Comparison of ENCODE assay signal across 25 cellular contexts in genomic region chr17:33115957-33116680, GRCh38.
"Had no signal": no experiment of that assay in that cellular context is flagged by ENCODE, and none has a peak within 500 bp of the region (broad histone marks: within the 10 kb centered on the region; RNA-seq: fewer than 3 reads in every experiment).

No MANE protein-coding gene starts in this region.

- H3K4me3 ChIP-seq: breast epithelium, esophagus muscularis mucosa, heart left ventricle, sigmoid colon, upper lobe of left lung, vagina had no signal

- H3K4me1 ChIP-seq: upper lobe of left lung, vagina had no signal

- H3K27ac ChIP-seq: esophagus muscularis mucosa, foreskin keratinocyte, heart left ventricle, upper lobe of left lung, vagina had no signal

- DNase-seq: activated CD4-positive, alpha-beta memory T cell treated with anti-CD3 and anti-CD28 coated beads for 36 hours; activated CD4-positive, alpha-beta T cell treated with anti-CD3 and anti-CD28 coated beads, Interleukin-2, amount 10 ng/mL, durations not matched to agents 24 days and 14 days; activated CD4-positive, CD25-positive, alpha-beta regulatory T cell treated with anti-CD3 and anti-CD28 coated beads, Interleukin-2, amount 50 U/mL, for 72 hours; activated CD8-positive, alpha-beta memory T cell treated with anti-CD3 and anti-CD28 coated beads, Interleukin-2, amount 50 U/mL, for 4 hours; activated gamma-delta T cell; activated naive CD4-positive, alpha-beta T cell treated with anti-CD3 and anti-CD28 coated beads, Interleukin-2, amount 10 ng/mL, durations not matched to agents 7 days and 5 days; activated naive CD8-positive, alpha-beta T cell treated with anti-CD3 and anti-CD28 coated beads, Interleukin-2, amount 10 ng/mL, durations not matched to agents 7 days and 5 days; activated T-cell treated with anti-CD3 and anti-CD28 coated beads, Interleukin-2, amount 50 U/mL, for 1 hour; central memory CD4-positive, alpha-beta T cell; dermis blood vessel endothelial cell; effector CD4-positive, alpha-beta T cell; heart left ventricle; midbrain; naive thymus-derived CD8-positive, alpha-beta T cell; occipital lobe; sigmoid colon; small intestine; stimulated activated CD4-positive, alpha-beta T cell treated with anti-CD3 and anti-CD28 coated beads, Interleukin-4, amount 100 ng/mL, for 24 hours; T-helper 2 cell; upper lobe of left lung had no signal

- H3K27me3 ChIP-seq: breast epithelium, foreskin keratinocyte, sigmoid colon, upper lobe of left lung, vagina had no signal

- H3K9me3 ChIP-seq: breast epithelium, esophagus muscularis mucosa, heart left ventricle, sigmoid colon, upper lobe of left lung, vagina had no signal

- ATAC-seq: foreskin keratinocyte; heart left ventricle; naive thymus-derived CD8-positive, alpha-beta T cell; stimulated activated effector memory CD8-positive, alpha-beta T cell treated with anti-CD3 and anti-CD28 coated beads, Interleukin-12 subunit alpha, Interleukin-12 subunit beta, amount 100 ng/mL, for 72 hours had no signal

- H3K36me3 ChIP-seq: breast epithelium, esophagus muscularis mucosa, heart left ventricle, sigmoid colon, upper lobe of left lung, vagina had no signal
